Comparison of ENCODE assay signal across 23 cellular contexts in the genomic region with DNA sequence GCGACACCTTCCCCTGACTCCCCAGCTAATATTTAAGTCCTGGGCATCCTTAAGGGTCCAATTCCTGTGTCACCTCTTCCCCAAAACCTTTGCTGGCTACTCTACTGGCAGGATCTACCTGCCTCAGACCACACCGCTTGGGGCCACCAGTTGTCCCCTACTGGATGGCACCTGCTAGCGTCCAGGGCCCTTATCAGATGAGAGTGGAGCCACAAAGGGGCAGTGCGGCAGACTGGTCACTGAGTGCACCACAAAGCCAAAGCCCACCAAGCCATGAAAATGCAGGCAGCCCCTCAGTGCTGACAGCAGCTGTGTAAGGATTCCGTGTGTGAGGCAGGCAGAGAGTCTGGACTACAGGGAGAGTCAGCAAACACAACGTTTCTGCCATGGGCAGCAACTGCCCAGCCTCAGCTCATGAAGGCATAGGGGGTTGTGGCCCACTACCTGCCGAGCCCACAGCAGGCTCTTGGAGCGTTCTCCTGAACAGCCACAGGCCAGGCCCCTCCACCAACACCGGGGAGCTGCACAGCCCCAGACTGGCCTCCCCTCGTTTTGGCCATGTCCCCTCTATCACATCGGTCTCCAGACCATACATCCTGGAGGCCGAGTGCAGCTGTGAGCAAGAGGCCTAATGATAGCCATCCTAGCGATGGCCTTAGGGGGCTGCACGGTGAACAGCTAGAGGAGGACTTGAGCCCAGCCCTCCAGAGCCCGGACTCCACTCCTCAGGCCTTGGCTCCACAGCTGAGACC. TPM values are rescaled to one million over a fixed set of nuclear protein-coding genes. Genes with fewer than 3 reads are reported as not detected.
A peak's percentile ranks its signal among the peaks of the same experiment; 100 is the strongest.
DNase-seq lines count a peak whose midpoint lies in the region; ATAC-seq and TF ChIP-seq lines count a peak whose summit lies in the region.
"Had no signal": no experiment of that assay in that cellular context is flagged by ENCODE, and none has a peak within 500 bp of the region (broad histone marks: within the 10 kb centered on the region; RNA-seq: fewer than 3 reads in every experiment).

No MANE protein-coding gene starts in this region.

- H3K4me3 ChIP-seq in IMR-90 (ENCODE audit: insufficient read depth, low read depth, low read length) (no peak overlapping the region), SJCRH30 (no peak overlapping the region)
- H3K4me3 ChIP-seq: cardiac muscle cell, skin epidermis, vagina had no signal

- no peak for TF ChIP-seq POLR2A in IMR-90 (IDR thresholded peaks at IDR 0.05; ENCODE audit: low read depth, low read length)

- no peak for ATAC-seq in IMR-90 (ENCODE audit: low read depth)
- peak; percentile 3 for ATAC-seq in left lobe of liver
- no peak for ATAC-seq in HG02763 (IDR thresholded peaks at IDR 0.05; ENCODE audit: unreplicated experiment)
- ATAC-seq: activated CD4-positive, alpha-beta T cell treated with anti-CD3 and anti-CD28 coated beads for 36 hours had no signal

- H3K4ac ChIP-seq in IMR-90 (ENCODE audit: low read depth, low read length), result no peak overlapping the region

- no peak overlapping the region for H3K14ac ChIP-seq in IMR-90 (replicated peaks; ENCODE audit: low read depth, low read length)

- H3K9me3 ChIP-seq in IMR-90 (ENCODE audit: control insufficient read depth, insufficient read depth, low read length) (no peaks in the 10 kb centered on the region), SJCRH30 (replicated peaks) (no peaks in the 10 kb centered on the region)
- H3K9me3 ChIP-seq: vagina had no signal

- H3K27me3 ChIP-seq in IMR-90 (ENCODE audit: control insufficient read depth, insufficient read depth, low read length) (peaks cover 22% of the 10 kb centered on the region), SJCRH30 (no peaks in the 10 kb centered on the region)
- H3K27me3 ChIP-seq: cardiac muscle cell, vagina had no signal

- no peak overlapping the region for H2BK15ac ChIP-seq in IMR-90 (ENCODE audit: low read depth, low read length)

- no peak overlapping the region for H3K27ac Mint-ChIP-seq in type B pancreatic cell
- H3K27ac Mint-ChIP-seq: activated CD4-positive, alpha-beta T cell treated with anti-CD3 and anti-CD28 coated beads for 36 hours; activated naive CD4-positive, alpha-beta T cell treated with anti-CD3 and anti-CD28 coated beads for 36 hours; dendritic cell treated with granulocyte-macrophage colony-stimulating factor and Interleukin-4, amounts not matched to agents 40 ng/mL and 50 ng/mL, for 4 days had no signal

- H3K4me1 Mint-ChIP-seq in type B pancreatic cell (ENCODE audit: unreplicated experiment), result no peaks in the 10 kb centered on the region
- H3K4me1 Mint-ChIP-seq: activated CD4-positive, alpha-beta T cell treated with anti-CD3 and anti-CD28 coated beads for 36 hours had no signal

- H3K27me3 Mint-ChIP-seq in type B pancreatic cell, result no peaks in the 10 kb centered on the region

- no peak overlapping the region for H4K8ac ChIP-seq in IMR-90 (ENCODE audit: low read depth in 2 of 2, low read length in 2 of 2)

- TF ChIP-seq CTCF in IMR-90 (conservative IDR thresholded peaks at IDR 0.05; ENCODE audit: low read depth, low read length) (no peak), type B pancreatic cell (conservative IDR thresholded peaks at IDR 0.05) (no peak)

- no peak overlapping the region for H4K91ac ChIP-seq in IMR-90 (ENCODE audit: insufficient read depth, low read depth, low read length)

- H2AK5ac ChIP-seq in IMR-90 (ENCODE audit: low read depth, low read length), result no peak overlapping the region

- no peak overlapping the region for H3K4me3 Mint-ChIP-seq in type B pancreatic cell
- H3K4me3 Mint-ChIP-seq: activated CD4-positive, alpha-beta T cell treated with anti-CD3 and anti-CD28 coated beads for 36 hours; activated naive CD4-positive, alpha-beta T cell treated with anti-CD3 and anti-CD28 coated beads for 36 hours; dendritic cell treated with granulocyte-macrophage colony-stimulating factor and Interleukin-4, amounts not matched to agents 40 ng/mL and 50 ng/mL, for 4 days had no signal

- no peaks in the 10 kb centered on the region for H4K20me1 ChIP-seq in IMR-90 (ENCODE audit: insufficient read depth, low read length)

- H3K36me3 ChIP-seq in IMR-90 (ENCODE audit: control insufficient read depth, insufficient read depth, low read length) (no peaks in the 10 kb centered on the region), SJCRH30 (no peaks in the 10 kb centered on the region)
- H3K36me3 ChIP-seq: cardiac muscle cell, vagina had no signal

- no peak overlapping the region for H2BK20ac ChIP-seq in IMR-90 (ENCODE audit: low read depth, low read length)

- no peak overlapping the region for H3K27ac ChIP-seq in IMR-90 (ENCODE audit: insufficient read depth, low read length)
- no peak overlapping the region for H3K27ac ChIP-seq in SJCRH30
- H3K27ac ChIP-seq: cardiac muscle cell, skin epidermis, vagina had no signal

- no peaks in the 10 kb centered on the region for H3K9me1 ChIP-seq in IMR-90 (ENCODE audit: insufficient read depth, low read length)

- H3K4me1 ChIP-seq in IMR-90 (ENCODE audit: control insufficient read depth, insufficient read depth, low read length) (no peaks in the 10 kb centered on the region), SJCRH30 (no peaks in the 10 kb centered on the region)
- H3K4me1 ChIP-seq: vagina had no signal

- H3K9ac ChIP-seq in IMR-90 (ENCODE audit: low read depth, low read length), result no peak overlapping the region

- peak overlapping the region; percentile 19 for H2AFZ ChIP-seq in IMR-90 (replicated peaks; ENCODE audit: low read length, poor library complexity)

- H3K9me3 Mint-ChIP-seq in type B pancreatic cell, result no peaks in the 10 kb centered on the region
- H3K9me3 Mint-ChIP-seq: activated naive CD4-positive, alpha-beta T cell treated with anti-CD3 and anti-CD28 coated beads for 36 hours; dendritic cell treated with granulocyte-macrophage colony-stimulating factor and Interleukin-4, amounts not matched to agents 40 ng/mL and 50 ng/mL, for 4 days had no signal

- in situ Hi-C loops in IMR-90 (cut with MboI; ENCODE audit: low sequenced_read_pairs), result no loop called here

- intact Hi-C loops in IMR-90 (cut with micrococcal nuclease), result no loop called here

- peak; percentile 4 for DNase-seq in activated T-cell treated with anti-CD3 and anti-CD28 coated beads, Interleukin-2, amount 50 U/mL, for 1 hour
- DNase-seq in activated T-cell treated with anti-CD3 and anti-CD28 coated beads for 4 hours (no peak), IMR-90 (no peak), left lobe of liver (ENCODE audit: low spot score) (peak; percentile 41), type B pancreatic cell (ENCODE audit: extremely low spot score, unreplicated experiment) (peak; percentile 58), SJCRH30 (no peak), NCI-H510A (lab: John Stamatoyannopoulos, UW) (no peak)
- DNase-seq: activated CD4-positive, alpha-beta T cell treated with anti-CD3 and anti-CD28 coated beads for 36 hours; activated naive CD4-positive, alpha-beta T cell treated with anti-CD3 and anti-CD28 coated beads for 36 hours; C1 segment of cervical spinal cord; DND-41; kidney glomerular epithelial cell; MV-4-11; NCI-H524 treated with DMSO at 0.1 percent for 48 hours; stimulated activated CD4-positive, alpha-beta T cell treated with anti-CD3 and anti-CD28 coated beads, Interleukin-1b, Interleukin-23, amount 100 ng/mL, for 48 hours had no signal

- no TSS peak for BruUV-seq in IMR-90 (replicated peaks; lab: Mats Ljungman, UMichigan)

- no peak overlapping the region for H2AK9ac ChIP-seq in IMR-90 (replicated peaks; ENCODE audit: low read depth, low read length, poor library complexity)

- H2BK120ac ChIP-seq in IMR-90 (ENCODE audit: low read depth, low read length), result no peak overlapping the region

- dilution Hi-C loops in IMR-90 (cut with HindIII; ENCODE audit: low sequenced_read_pairs, unreplicated experiment), result no loop called here

- no peak overlapping the region for H3K4me2 ChIP-seq in IMR-90 (ENCODE audit: low read depth, low read length)

- H3K56ac ChIP-seq in IMR-90 (ENCODE audit: extremely low read depth, insufficient read depth, low read length), result no peak overlapping the region

- WGBS in IMR-90 (ENCODE audit: extremely low coverage in 2 of 2, insufficient read length in 1 of 2), 2 experiments, result 58% methylated on average over 5 of the region's 15 CpGs; no CpG with 5 or more reads in 1 of the 2 experiments

- TF ChIP-seq RAD21 in IMR-90 (IDR thresholded peaks at IDR 0.05; ENCODE audit: low read length), result no peak

- CTCF ChIA-PET in IMR-90 (lab: Yijun Ruan, JAX), result no interaction called here

- no peak overlapping the region for H4K5ac ChIP-seq in IMR-90 (ENCODE audit: low read depth, low read length)

- POLR2A ChIA-PET in IMR-90 (lab: Charles Lee; ENCODE audit: unreplicated experiment), result no interaction called here

- H3K36me3 Mint-ChIP-seq in type B pancreatic cell, result no peaks in the 10 kb centered on the region

- H3K18ac ChIP-seq in IMR-90 (ENCODE audit: low read depth, low read length), result no peak overlapping the region

- no peak overlapping the region for H2BK5ac ChIP-seq in IMR-90 (ENCODE audit: low read depth, low read length, poor library complexity, severe bottlenecking)

- H3K79me1 ChIP-seq in IMR-90 (ENCODE audit: low read depth in 1 of 2, low read length in 2 of 2), result no peaks in the 10 kb centered on the region

- no peak overlapping the region for H3K23ac ChIP-seq in IMR-90 (ENCODE audit: low read depth, low read length)

TF ChIP-seq in IMR-90, 13 proteins besides CTCF, POLR2A, EP300 and RAD21 (continues in another document):
- no peak for TF ChIP-seq MAZ (IDR thresholded peaks at IDR 0.05; ENCODE audit: borderline replicate concordance, low read depth, low read length)
- no peak for TF ChIP-seq BHLHE40 (IDR thresholded peaks at IDR 0.05; ENCODE audit: low read depth, low read length)
- no peak for TF ChIP-seq SMC3 (IDR thresholded peaks at IDR 0.05; ENCODE audit: low read depth, low read length)
- TF ChIP-seq, protein P1, sequence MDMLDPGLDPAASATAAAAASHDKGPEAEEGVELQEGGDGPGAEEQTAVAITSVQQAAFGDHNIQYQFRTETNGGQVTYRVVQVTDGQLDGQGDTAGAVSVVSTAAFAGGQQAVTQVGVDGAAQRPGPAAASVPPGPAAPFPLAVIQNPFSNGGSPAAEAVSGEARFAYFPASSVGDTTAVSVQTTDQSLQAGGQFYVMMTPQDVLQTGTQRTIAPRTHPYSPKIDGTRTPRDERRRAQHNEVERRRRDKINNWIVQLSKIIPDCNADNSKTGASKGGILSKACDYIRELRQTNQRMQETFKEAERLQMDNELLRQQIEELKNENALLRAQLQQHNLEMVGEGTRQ (IDR thresholded peaks at IDR 0.05; ENCODE audit: low read depth, low read length), result no peak
- no peak for TF ChIP-seq RFX5 (IDR thresholded peaks at IDR 0.05; ENCODE audit: low read depth, low read length)
- no peak for TF ChIP-seq CEBPB (IDR thresholded peaks at IDR 0.05; ENCODE audit: low read depth, low read length)

RNA-seq across cellular contexts. Expression of gene ALDH1L1, which starts 32.3 kb away (rescaled TPM):
- total RNA-seq in IMR-90 (2012; rRNA removed), result not detected in 2 replicates
- not detected in 2 replicates for polyA plus RNA-seq in IMR-90 (2012; rRNA removed)
- not detected in 2 replicates for polyA plus RNA-seq in IMR-90 (2012; cell fraction: cytosol; rRNA removed)
- 0.24 TPM in 1 of 2 replicates, not detected in the other for polyA plus RNA-seq in IMR-90 (2012; cell fraction: nucleus; rRNA removed; ENCODE audit: low replicate concordance)
- total RNA-seq in left lobe of liver, result 492 TPM
- 5.0 and 10.2 TPM in 2 replicates for total RNA-seq in type B pancreatic cell (ENCODE audit: low replicate concordance)
- 0.05 and 0.08 TPM in 2 replicates for total RNA-seq in SJCRH30 (2014; rRNA removed; shearing (Covaris generic))
- total RNA-seq: activated naive CD4-positive, alpha-beta T cell treated with anti-CD3 and anti-CD28 coated beads for 36 hours; pulmonary artery endothelial cell; T-helper 1 cell treated with Interleukin-12 subunit alpha and Interleukin-12 subunit beta and Interleukin-4 antibody, amounts not matched to agents 30 ng/mL and 1 ng/mL, for 36 hours had no signal
- polyA plus RNA-seq: AG04450 had no signal

Comparison
In these comparisons a context has a peak if more than half of its experiments do, and no peak if none do; other contexts are left out.
1. DNase-seq: peak in activated T-cell treated with anti-CD3 and anti-CD28 coated beads, Interleukin-2, amount 50 U/mL, for 1 hour (single experiment), left lobe of liver (single experiment) and type B pancreatic cell (single experiment); none in activated T-cell treated with anti-CD3 and anti-CD28 coated beads for 4 hours (single experiment), IMR-90 (single experiment), SJCRH30 (0 of 2) and NCI-H510A (single experiment).
2. RNA of gene ALDH1L1, which starts 32.3 kb away (total RNA-seq): 492 TPM in left lobe of liver (single experiment); 5.0 to 10.2 TPM in type B pancreatic cell, 0.05 to 0.08 TPM in SJCRH30 and not detected in IMR-90; every median in the first group is over 10 times any median in the second.